22 cellular contexts compared by ENCODE assay signal in the genomic region with DNA sequence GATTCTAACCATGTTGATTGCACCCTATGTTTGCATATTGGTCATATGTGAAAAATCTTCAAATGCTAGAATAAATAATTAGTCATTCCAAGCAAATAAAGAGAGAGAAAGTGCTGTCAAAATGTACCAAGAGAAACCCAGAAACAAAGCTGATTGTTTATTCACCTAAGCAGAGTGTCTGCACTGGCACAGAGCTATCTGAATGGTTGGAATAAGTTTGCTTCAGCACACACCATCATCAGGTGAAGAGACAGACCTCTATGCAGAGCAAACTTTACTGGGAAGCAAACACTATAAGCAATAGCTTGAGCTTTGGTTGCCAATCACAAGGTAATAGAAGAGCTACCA. TPM values are rescaled to one million over a fixed set of nuclear protein-coding genes. Genes with fewer than 3 reads are reported as not detected.
DNase-seq lines count a peak whose midpoint lies in the region; ATAC-seq, FAIRE-seq and TF ChIP-seq lines count a peak whose summit lies in the region.
"Had no signal": no experiment of that assay in that cellular context is flagged by ENCODE, and none has a peak within 500 bp of the region (broad histone marks: within the 10 kb centered on the region; RNA-seq: fewer than 3 reads in every experiment).

No MANE protein-coding gene starts in this region.

- H3K9me3 ChIP-seq in A549 (no peaks in the 10 kb centered on the region), Karpas-422 (ENCODE audit: low read length) (no peaks in the 10 kb centered on the region), colonic mucosa (no peaks in the 10 kb centered on the region), liver (ENCODE audit: control insufficient read depth in 4 of 4, low read length in 3 of 4) (no peaks in the 10 kb centered on the region), small intestine (ENCODE audit: control insufficient read depth, low read depth) (no peaks in the 10 kb centered on the region)
- H3K9me3 ChIP-seq: SK-N-SH had no signal

- POLR2A ChIA-PET in A549 (lab: Yijun Ruan, JAX), result no interaction called here

- H3K27me3 ChIP-seq in Karpas-422 (ENCODE audit: low read length) (no peaks in the 10 kb centered on the region), colonic mucosa (no peaks in the 10 kb centered on the region), liver (ENCODE audit: control insufficient read depth in 4 of 4, insufficient read depth in 4 of 4, low read length in 3 of 4) (no peaks in the 10 kb centered on the region), small intestine (ENCODE audit: control insufficient read depth in 2 of 2, insufficient read depth in 2 of 2, low read length in 2 of 2) (no peaks in the 10 kb centered on the region)

- H3K9me2 ChIP-seq in Karpas-422 (replicated peaks; ENCODE audit: insufficient read depth, low read length), result no peaks in the 10 kb centered on the region
- H3K9me2 ChIP-seq: SK-N-SH had no signal

- TF ChIP-seq POLR2A in A549 (IDR thresholded peaks at IDR 0.05; ENCODE audit: low read length), result no peak

- H3K9me3 Mint-ChIP-seq in effector memory CD8-positive, alpha-beta T cell, result peaks cover 1 to 4% of the 10 kb centered on the region in 2 donors

- H3K27ac ChIP-seq in A549 (peak overlapping the region; percentile 16 to 49; a peak in 1 of 6 replicates), Karpas-422 (ENCODE audit: low read length) (peak overlapping the region; percentile 23; the same call in 1 of the 2 replicates), colonic mucosa (peak overlapping the region; percentile 10), liver (ENCODE audit: low read depth in 1 of 2, low read length in 2 of 2) (peak overlapping the region; percentile 82), small intestine (ENCODE audit: low read depth in 1 of 2, low read length in 1 of 2) (no peak overlapping the region)
- H3K27ac ChIP-seq: C4-2B had no signal

- intact Hi-C loops in colonic mucosa (cut with DNase I), result no loop called here

- H3K27me3 Mint-ChIP-seq in effector memory CD8-positive, alpha-beta T cell, result no peaks in the 10 kb centered on the region
- H3K27me3 Mint-ChIP-seq: IgD-negative memory B cell had no signal

- H3K79me2 ChIP-seq in Karpas-422 (ENCODE audit: low read length), result no peaks in the 10 kb centered on the region

- no peak overlapping the region for H2AFZ ChIP-seq in Karpas-422 (ENCODE audit: low read length)

- no peaks in the 10 kb centered on the region for H4K20me1 ChIP-seq in Karpas-422 (ENCODE audit: insufficient read depth, low read depth, low read length)

- TF ChIP-seq CTCF in A549 (IDR thresholded peaks at IDR 0.05), result no peak
- TF ChIP-seq CTCF in colonic mucosa (IDR thresholded peaks at IDR 0.05), result no peak
- no peak for TF ChIP-seq CTCF in liver (IDR thresholded peaks at IDR 0.05; ENCODE audit: low read depth, low read length, missing input control)

- TF ChIP-seq EP300 in A549 (IDR thresholded peaks at IDR 0.05), result no peak

- H3K4me3 ChIP-seq in A549, result no peak overlapping the region
- H3K4me3 ChIP-seq in Karpas-422 (ENCODE audit: low read length), result no peak overlapping the region
- no peak overlapping the region for H3K4me3 ChIP-seq in colonic mucosa
- peak overlapping the region; percentile 7 to 39 (median 18) for H3K4me3 ChIP-seq in liver (ENCODE audit: low read depth in 1 of 3, low read length in 3 of 3)
- no peak overlapping the region for H3K4me3 ChIP-seq in small intestine (ENCODE audit: low read depth in 1 of 2, low read length in 2 of 2)

- no peak for FAIRE-seq in A549 (lab: Jason Lieb, UNC)
- no peak for FAIRE-seq in small intestine (lab: Jason Lieb, UNC)
- FAIRE-seq: A204.1, GM12892 had no signal

- ATAC-seq in A549 (peak in 1 of 2 experiments; percentile 65; a peak in 3 of 6 replicates), GM19328 (IDR thresholded peaks at IDR 0.05; ENCODE audit: unreplicated experiment) (no peak)
- ATAC-seq in effector memory CD8-positive, alpha-beta T cell (replicated peaks), result no peak
- ATAC-seq: Panc1 had no signal

- H3K36me3 Mint-ChIP-seq in effector memory CD8-positive, alpha-beta T cell (ENCODE audit: insufficient read depth), result no peaks in the 10 kb centered on the region
- H3K36me3 Mint-ChIP-seq: IgD-negative memory B cell had no signal

- H3K4me2 ChIP-seq in A549, result peak overlapping the region; percentile 66
- H3K4me2 ChIP-seq in Karpas-422 (ENCODE audit: low read depth, low read length, poor library complexity, severe bottlenecking), result no peak overlapping the region
- H3K4me2 ChIP-seq: SK-N-SH had no signal

- H3K9ac ChIP-seq in Karpas-422 (ENCODE audit: low read length) (no peak overlapping the region), colonic mucosa (ENCODE audit: low read depth in 2 of 2, low read length in 2 of 2) (no peak overlapping the region), liver (ENCODE audit: low read depth in 1 of 2, low read length in 2 of 2) (peak overlapping the region in 1 of 2 donors; percentile 43)
- H3K9ac ChIP-seq: SK-N-SH had no signal

- TF ChIP-seq RAD21 in A549 (conservative IDR thresholded peaks at IDR 0.05 in 1 of 2, IDR thresholded peaks at IDR 0.05 in 1 of 2), result no peak
- TF ChIP-seq RAD21 in liver (IDR thresholded peaks at IDR 0.05), result no peak

- H3K4me1 ChIP-seq in A549, result peaks cover 46% of the 10 kb centered on the region
- peaks cover 34% of the 10 kb centered on the region for H3K4me1 ChIP-seq in Karpas-422 (ENCODE audit: low read length)
- no peaks in the 10 kb centered on the region for H3K4me1 ChIP-seq in colonic mucosa
- peaks cover 5 to 20% (median 17%) of the 10 kb centered on the region in 4 donors for H3K4me1 ChIP-seq in liver (ENCODE audit: control insufficient read depth in 4 of 4, insufficient read depth in 4 of 4, low read length in 3 of 4)
- H3K4me1 ChIP-seq in small intestine (ENCODE audit: control insufficient read depth in 2 of 2, insufficient read depth in 1 of 2, low read depth in 1 of 2, low read length in 1 of 2), result peaks cover 0 to 2% of the 10 kb centered on the region in 2 donors

- H3K4me3 Mint-ChIP-seq in effector memory CD8-positive, alpha-beta T cell, result no peak overlapping the region
- H3K4me3 Mint-ChIP-seq: IgD-negative memory B cell had no signal

- CTCF ChIA-PET in A549 (lab: Yijun Ruan, JAX), result interaction anchor here (1.2 to 1.5 kb wide), 2 partner anchors 13 to 23 kb away, joined by 3 to 8 read pairs; no protein-coding TSS in a partner anchor

- no peaks in the 10 kb centered on the region for H3K4me1 Mint-ChIP-seq in effector memory CD8-positive, alpha-beta T cell (ENCODE audit: low read depth in 2 of 2)

- H3K27ac Mint-ChIP-seq in effector memory CD8-positive, alpha-beta T cell, result no peak overlapping the region
- H3K27ac Mint-ChIP-seq: IgD-negative memory B cell had no signal

- DNase-seq in A549 (ENCODE audit: low read depth in 1 of 2, low spot score in 1 of 2) (peak in 1 of 2 experiments; percentile 16), Karpas-422 (no peak), colonic mucosa (no peak), small intestine (no peak)
- DNase-seq in effector memory CD8-positive, alpha-beta T cell, result no peak
- DNase-seq in stimulated activated CD4-positive, alpha-beta T cell treated with anti-CD3 and anti-CD28 coated beads, Interleukin-12 subunit alpha, Interleukin-12 subunit beta, amount 100 ng/mL, for 4 hours, result no peak
- DNase-seq: DND-41, GDM1, NCI-H1048, NCI-H146, NCI-H226, Right ventricle myocardium superior, SK-N-SH had no signal

- H3K36me3 ChIP-seq in Karpas-422 (ENCODE audit: insufficient read depth, low read length), result no peaks in the 10 kb centered on the region
- no peaks in the 10 kb centered on the region for H3K36me3 ChIP-seq in colonic mucosa
- no peaks in the 10 kb centered on the region for H3K36me3 ChIP-seq in liver (ENCODE audit: control insufficient read depth in 4 of 4, insufficient read depth in 3 of 4, low read depth in 1 of 4, low read length in 3 of 4)
- H3K36me3 ChIP-seq in small intestine (ENCODE audit: control insufficient read depth in 2 of 2, insufficient read depth in 2 of 2, low read length in 2 of 2), result no peaks in the 10 kb centered on the region

TF ChIP-seq in liver, 16 proteins besides CTCF, POLR2A, EP300 and RAD21:
- peak; percentile 13 for TF ChIP-seq YY1 (IDR thresholded peaks at IDR 0.05)
- TF ChIP-seq, protein P1, sequence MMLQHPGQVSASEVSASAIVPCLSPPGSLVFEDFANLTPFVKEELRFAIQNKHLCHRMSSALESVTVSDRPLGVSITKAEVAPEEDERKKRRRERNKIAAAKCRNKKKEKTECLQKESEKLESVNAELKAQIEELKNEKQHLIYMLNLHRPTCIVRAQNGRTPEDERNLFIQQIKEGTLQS (IDR thresholded peaks at IDR 0.05), result no peak
- peak in 1 of 2 donors; percentile 3 for TF ChIP-seq HNF4A (conservative IDR thresholded peaks at IDR 0.05)

RNA-seq across cellular contexts. Expression of gene DSG4, which starts 25.4 kb away (rescaled TPM):
- 0.03 and 0.07 TPM in 2 replicates for polyA plus RNA-seq in A549 (2011; rRNA removed)
- polyA plus RNA-seq in A549 (2012; cell fraction: cytosol; rRNA removed), result not detected in 2 replicates
- polyA plus RNA-seq in A549 (2012; cell fraction: nucleus; rRNA removed), result not detected in 2 replicates
- not detected in 3 replicates for polyA plus RNA-seq in A549 (2017; fragmentation: RNase III; extraction: RNeasy Plus Mini Kit Qiagen cat#74134 plus additional on column Dnase treatment)
- 0.05 TPM in 1 of 2 replicates, not detected in the other for polyA minus RNA-seq in A549 (2011; rRNA and poly(A)+ RNA removed)
- total RNA-seq in Karpas-422 (2014; rRNA removed; shearing (Covaris generic); ENCODE audit: low replicate concordance), result 4.5 and 8.3 TPM in 2 replicates
- total RNA-seq in colonic mucosa, result under 1 TPM; 0.16 to 0.27 TPM
- under 1 TPM in 1 of 2 donors, not detected in 1; under 0.01 TPM for total RNA-seq in liver
- not detected for polyA plus RNA-seq in liver
- polyA plus RNA-seq in small intestine, result under 1 TPM in 1 of 3 donors, not detected in 2; 0.28 TPM
- total RNA-seq: H4, M059J, Right ventricle myocardium superior had no signal
- polyA plus RNA-seq: IgD-negative memory B cell, SK-N-SH had no signal

RNA-seq across cellular contexts. Expression of gene DSG3, which starts 45.5 kb away (rescaled TPM):
- polyA plus RNA-seq in A549 (2011; rRNA removed) (0.01 and 0.03 TPM in 2 replicates), A549 (2017; fragmentation: RNase III; extraction: RNeasy Plus Mini Kit Qiagen cat#74134 plus additional on column Dnase treatment) (0.01 TPM in 1 of 3 replicates, not detected in the others), liver (not detected), small intestine (1 to 10 TPM in 1 of 3 donors, under 1 TPM in 2; 0.27 to 2.5 (median 0.67) TPM)
- polyA plus RNA-seq in A549 (2012; cell fraction: cytosol; rRNA removed), result 0.01 TPM in 1 of 2 replicates, not detected in the other
- polyA plus RNA-seq in A549 (2012; cell fraction: nucleus; rRNA removed), result not detected in 2 replicates
- polyA minus RNA-seq in A549 (2011; rRNA and poly(A)+ RNA removed), result not detected in 2 replicates
- total RNA-seq in Karpas-422 (2014; rRNA removed; shearing (Covaris generic); ENCODE audit: low replicate concordance), result not detected in 2 replicates
- total RNA-seq in colonic mucosa (under 1 TPM; 0.07 to 0.40 TPM), liver (not detected)
- total RNA-seq: H4, M059J, Right ventricle myocardium superior had no signal

Comparison
In these comparisons a context has a peak if more than half of its experiments do, and no peak if none do; other contexts are left out.
1. H3K27ac ChIP-seq: peak in A549 (2 of 2), Karpas-422 (single experiment), colonic mucosa (single experiment) and liver (2 of 2); none in small intestine (0 of 2).
2. H3K4me3 ChIP-seq: peak in liver (3 of 3); none in A549 (single experiment), Karpas-422 (single experiment), colonic mucosa (single experiment) and small intestine (0 of 2).